8 cellular contexts compared by ENCODE assay signal in genomic region chr5:140546851-140547507, GRCh38. TPM values are rescaled to one million over a fixed set of nuclear protein-coding genes. Genes with fewer than 3 reads are reported as not detected.
A peak's percentile ranks its signal among the peaks of the same experiment; 100 is the strongest.
DNase-seq lines count a peak whose midpoint lies in the region; FAIRE-seq and TF ChIP-seq lines count a peak whose summit lies in the region.

No MANE protein-coding gene starts in this region.

- no peak overlapping the region for H3K4ac ChIP-seq in H9 (ENCODE audit: low read depth, low read length)

- H3K79me1 ChIP-seq in H9 (ENCODE audit: insufficient read depth, low read depth, low read length, poor library complexity, severe bottlenecking), result no peaks in the 10 kb centered on the region

- CTCF ChIA-PET in activated CD4-positive, alpha-beta memory T cell treated with anti-CD3 and anti-CD28 coated beads, Interleukin-2, amount 10 ng/mL, durations not matched to agents 7 days and 5 days (lab: Charles Lee), result interaction anchor here (0.6 to 3.3 kb wide), 23 partner anchors 9 to 184 kb away, joined by 3 to 18 read pairs (median 5); partner anchors contain the start of genes APBB3, CD14, IK and NDUFA2

- no peak overlapping the region for H3T11ph ChIP-seq in H9 (ENCODE audit: low read length)

- no peak overlapping the region for H3K56ac ChIP-seq in H9 (ENCODE audit: insufficient read length, low read depth, low read length)

- H3K9me3 Mint-ChIP-seq in H9, result no peaks in the 10 kb centered on the region
- no peaks in the 10 kb centered on the region for H3K9me3 Mint-ChIP-seq in activated CD4-positive, alpha-beta memory T cell treated with anti-CD3 and anti-CD28 coated beads, Interleukin-2, amount 10 ng/mL, durations not matched to agents 7 days and 5 days

- H3K23ac ChIP-seq in H9 (ENCODE audit: insufficient read length, low read depth, low read length), result no peak overlapping the region

- POLR2A ChIA-PET in activated CD4-positive, alpha-beta memory T cell treated with anti-CD3 and anti-CD28 coated beads, Interleukin-2, amount 10 ng/mL, durations not matched to agents 7 days and 5 days (lab: Charles Lee), result interaction anchor here (0.7 to 5.8 kb wide), 17 partner anchors 9 to 307 kb away, joined by 3 to 101 read pairs (median 7); partner anchors contain the start of genes ANKHD1, APBB3, HARS1 and HARS2

- no peak overlapping the region for H3K9ac ChIP-seq in H9 (ENCODE audit: extremely low read depth, insufficient read length, low read length)
- H3K9ac ChIP-seq in iPS-15b (ENCODE audit: low read depth, low read length), result peak overlapping the region; percentile 54

- H3K36me3 Mint-ChIP-seq in H9 (ENCODE audit: insufficient read depth in 1 of 3, low read depth in 3 of 3), result peaks cover 19 to 67% (median 42%) of the 10 kb centered on the region in 3 experiments; a peak in 6 of 7 replicates
- peaks cover 54% of the 10 kb centered on the region for H3K36me3 Mint-ChIP-seq in activated CD4-positive, alpha-beta memory T cell treated with anti-CD3 and anti-CD28 coated beads, Interleukin-2, amount 10 ng/mL, durations not matched to agents 7 days and 5 days (ENCODE audit: low read depth)

- TF ChIP-seq POLR2A in spleen (IDR thresholded peaks at IDR 0.05) (no peak), H54 (IDR thresholded peaks at IDR 0.05; ENCODE audit: low read depth, low read length) (no peak)

- peaks cover 23 to 26% of the 10 kb centered on the region in 2 experiments for H3K4me1 Mint-ChIP-seq in H9
- peaks cover 52% of the 10 kb centered on the region for H3K4me1 Mint-ChIP-seq in activated CD4-positive, alpha-beta memory T cell treated with anti-CD3 and anti-CD28 coated beads, Interleukin-2, amount 10 ng/mL, durations not matched to agents 7 days and 5 days

- peaks cover 7% of the 10 kb centered on the region for H3K23me2 ChIP-seq in H9 (ENCODE audit: insufficient read length, low read depth, low read length, poor library complexity, severe bottlenecking)

- H4K5ac ChIP-seq in H9 (ENCODE audit: insufficient read length, low read depth, low read length), result no peak overlapping the region

- no peak overlapping the region for H3K18ac ChIP-seq in H9 (ENCODE audit: insufficient read length, low read depth, low read length)

- no peak overlapping the region for H2BK12ac ChIP-seq in H9 (ENCODE audit: insufficient read length, low read depth, low read length)

- H3K79me2 ChIP-seq in H9 (ENCODE audit: insufficient read depth, low read length), result no peaks in the 10 kb centered on the region

- DNase-seq in H9, result no peak
- DNase-seq in activated CD4-positive, alpha-beta memory T cell treated with anti-CD3 and anti-CD28 coated beads, Interleukin-2, amount 10 ng/mL, durations not matched to agents 7 days and 5 days, result no peak
- DNase-seq in spleen, result peak; percentile 83
- DNase-seq in NK-92 (lab: John Stamatoyannopoulos, UW; ENCODE audit: unreplicated experiment), result no peak
- no peak for DNase-seq in H54 (ENCODE audit: insufficient read length, low spot score)
- DNase-seq in DMS79 treated with DMSO at 0.1 percent for 48 hours (lab: John Stamatoyannopoulos, UW), result no peak
- DNase-seq in KG1 (lab: John Stamatoyannopoulos, UW), result no peak

- TF ChIP-seq CTCF in H9 (conservative IDR thresholded peaks at IDR 0.05) (no peak), spleen (IDR thresholded peaks at IDR 0.05 in 8 of 11, conservative IDR thresholded peaks at IDR 0.05 in 3 of 11) (no peak)

- no peak overlapping the region for H2BK5ac ChIP-seq in H9 (ENCODE audit: insufficient read length, low read length)

- H2BK120ac ChIP-seq in H9 (ENCODE audit: low read depth, low read length, poor library complexity, severe bottlenecking), result no peak overlapping the region

- H3K9me3 ChIP-seq in H9 (ENCODE audit: control insufficient read depth, low read depth, low read length) (no peaks in the 10 kb centered on the region), iPS-15b (ENCODE audit: control insufficient read depth, insufficient read depth, low read length) (no peaks in the 10 kb centered on the region), spleen (no peaks in the 10 kb centered on the region)

- H3K4me2 ChIP-seq in H9 (ENCODE audit: insufficient read depth, insufficient read length, low read length), result peak overlapping the region; percentile 81

- no peaks in the 10 kb centered on the region for H4K20me1 ChIP-seq in H9 (ENCODE audit: control insufficient read depth, insufficient read depth, insufficient read length)

- H3K27me3 ChIP-seq in H9 (ENCODE audit: insufficient read depth, low read length) (no peaks in the 10 kb centered on the region), iPS-15b (ENCODE audit: control insufficient read depth, insufficient read depth, low read length) (no peaks in the 10 kb centered on the region), spleen (replicated peaks in 1 of 7) (no peaks in the 10 kb centered on the region)

- H2AK5ac ChIP-seq in H9 (ENCODE audit: insufficient read length, low read length), result no peak overlapping the region

- no peak for FAIRE-seq in H54 (lab: Jason Lieb, UNC)

- no peak overlapping the region for H2BK20ac ChIP-seq in H9 (ENCODE audit: low read depth, low read length, poor library complexity, severe bottlenecking)

- H4K91ac ChIP-seq in H9 (ENCODE audit: insufficient read length, low read depth, low read length), result no peak overlapping the region

- H3K4me3 Mint-ChIP-seq in H9, result peak overlapping the region; percentile 73 to 79
- no peak overlapping the region for H3K4me3 Mint-ChIP-seq in activated CD4-positive, alpha-beta memory T cell treated with anti-CD3 and anti-CD28 coated beads, Interleukin-2, amount 10 ng/mL, durations not matched to agents 7 days and 5 days

- H2BK15ac ChIP-seq in H9 (ENCODE audit: low read depth, low read length), result no peak overlapping the region

- no peak overlapping the region for H3K14ac ChIP-seq in H9 (ENCODE audit: insufficient read depth, low read length)

- no peak overlapping the region for H2AFZ ChIP-seq in H9 (ENCODE audit: low read length)

- no CpG with 5 or more reads among the region's 13 CpGs for WGBS in H9 (ENCODE audit: extremely low coverage, insufficient read length, low lambda C conversion rate)
- 52 to 67% (median 61%) methylated on average over 13 of the region's 13 CpGs for WGBS in spleen, 5 donors

- no peaks in the 10 kb centered on the region for H3K27me3 Mint-ChIP-seq in H9 (ENCODE audit: low read depth)
- no peaks in the 10 kb centered on the region for H3K27me3 Mint-ChIP-seq in activated CD4-positive, alpha-beta memory T cell treated with anti-CD3 and anti-CD28 coated beads, Interleukin-2, amount 10 ng/mL, durations not matched to agents 7 days and 5 days

- 0 out of 2 replicates have a peak, but pooled peaks cover 7% of the 10 kb centered on the region for H3K4me1 ChIP-seq in H9 (ENCODE audit: insufficient read depth, low read length)
- peaks cover 12% of the 10 kb centered on the region for H3K4me1 ChIP-seq in iPS-15b (ENCODE audit: control insufficient read depth, insufficient read depth, low read length)
- H3K4me1 ChIP-seq in spleen, result peaks cover 16 to 45% (median 42%) of the 10 kb centered on the region in 6 donors

- H4K8ac ChIP-seq in H9 (replicated peaks; ENCODE audit: insufficient read length, low read depth, low read length), result no peak overlapping the region

- H3K27ac ChIP-seq in H9 (ENCODE audit: insufficient read length, low read depth, low read length) (peak overlapping the region; percentile 19), spleen (peak overlapping the region; percentile 88 to 98 (median 92))

- peak overlapping the region; percentile 64 to 99 (median 95); a peak in 4 of 7 replicates for H3K27ac Mint-ChIP-seq in H9
- peak overlapping the region; percentile 83 for H3K27ac Mint-ChIP-seq in activated CD4-positive, alpha-beta memory T cell treated with anti-CD3 and anti-CD28 coated beads, Interleukin-2, amount 10 ng/mL, durations not matched to agents 7 days and 5 days

- intact Hi-C loops in spleen (cut with DNase I; ENCODE audit: low total_unique reads), result no loop called here

- peaks cover 12% of the 10 kb centered on the region for H3K36me3 ChIP-seq in iPS-15b (ENCODE audit: control insufficient read depth, insufficient read depth, low read length)
- H3K36me3 ChIP-seq in spleen, result peaks cover 0 to 71% (median 34%) of the 10 kb centered on the region in 6 donors

- peak overlapping the region; percentile 58 for H3K4me3 ChIP-seq in iPS-15b (ENCODE audit: low read depth, low read length)
- peak overlapping the region in 7 of 8 donors; percentile 41 to 78 (median 48) for H3K4me3 ChIP-seq in spleen

RNA-seq across cellular contexts. Expression of gene EIF4EBP3, which starts 0.5 kb away (rescaled TPM):
- total RNA-seq in H9 (2021) (7.7 and 10.1 TPM in 2 replicates), spleen (10 to 100 TPM; 11.5 to 24.5 (median 16.2) TPM)
- 10 to 100 TPM in 1 of 2 experiments, 1 to 10 TPM in 1; 8.0 to 11.6 TPM for total RNA-seq in activated CD4-positive, alpha-beta memory T cell treated with anti-CD3 and anti-CD28 coated beads, Interleukin-2, amount 10 ng/mL, durations not matched to agents 7 days and 5 days
- 10 to 100 TPM; 60.9 to 75.6 (median 61.6) TPM for polyA plus RNA-seq in spleen

RNA-seq across cellular contexts. Expression of gene SRA1, which starts 10.3 kb away (rescaled TPM):
- total RNA-seq in H9 (2021) (49.3 and 54.0 TPM in 2 replicates), spleen (10 to 100 TPM; 22.9 to 33.5 (median 25.4) TPM)
- total RNA-seq in activated CD4-positive, alpha-beta memory T cell treated with anti-CD3 and anti-CD28 coated beads, Interleukin-2, amount 10 ng/mL, durations not matched to agents 7 days and 5 days, result 10 to 100 TPM; 37.4 to 38.3 TPM
- polyA plus RNA-seq in spleen, result 10 to 100 TPM; 32.6 to 42.1 (median 36.6) TPM

RNA-seq across cellular contexts. Expression of gene APBB3, which starts 17.4 kb away (rescaled TPM):
- total RNA-seq in H9 (2021) (23.8 and 23.9 TPM in 2 replicates), spleen (10 to 100 TPM; 31.9 to 57.8 (median 42.2) TPM)
- 10 to 100 TPM; 23.7 to 27.5 TPM for total RNA-seq in activated CD4-positive, alpha-beta memory T cell treated with anti-CD3 and anti-CD28 coated beads, Interleukin-2, amount 10 ng/mL, durations not matched to agents 7 days and 5 days
- 10 to 100 TPM; 26.0 to 43.4 (median 41.0) TPM for polyA plus RNA-seq in spleen

RNA-seq across cellular contexts. Expression of gene SLC35A4, which starts 17.6 kb away (rescaled TPM):
- total RNA-seq in H9 (2021) (92.0 and 92.3 TPM in 2 replicates), spleen (10 to 100 TPM; 44.1 to 64.0 (median 58.7) TPM)
- total RNA-seq in activated CD4-positive, alpha-beta memory T cell treated with anti-CD3 and anti-CD28 coated beads, Interleukin-2, amount 10 ng/mL, durations not matched to agents 7 days and 5 days, result 10 to 100 TPM; 78.9 to 82.1 TPM
- polyA plus RNA-seq in spleen, result 10 to 100 TPM; 23.3 to 40.8 (median 27.7) TPM
